Comparison of ENCODE assay signal across 31 cellular contexts in genomic region chr13:37700887-37701286, GRCh38.
DNase-seq lines count a peak whose midpoint lies in the region; ATAC-seq and TF ChIP-seq lines count a peak whose summit lies in the region.
"Had no signal": no experiment of that assay in that cellular context is flagged by ENCODE, and none has a peak within 500 bp of the region (broad histone marks: within the 10 kb centered on the region; RNA-seq: fewer than 3 reads in every experiment).

No MANE protein-coding gene starts in this region.

- H3K79me2 ChIP-seq in mammary epithelial cell (ENCODE audit: insufficient read depth, low read length): no peaks in the 10 kb centered on the region
- H3K79me2 ChIP-seq: hepatocyte had no signal

- H3K36me3 Mint-ChIP-seq in MCF 10A (ENCODE audit: insufficient read depth, unreplicated experiment): peaks cover 4% of the 10 kb centered on the region
- H3K36me3 Mint-ChIP-seq: CD8-positive, alpha-beta T cell; stimulated activated naive B cell treated with anti-CD40 and anti-IgM and Interleukin-4, amounts not matched to agents 10 μg/mL and 1 μg/mL and 100 μg/mL, for 72 hours; type B pancreatic cell had no signal

- H3K9me3 Mint-ChIP-seq in MCF 10A (ENCODE audit: unreplicated experiment): no peaks in the 10 kb centered on the region
- H3K9me3 Mint-ChIP-seq: type B pancreatic cell had no signal

- TF ChIP-seq CTCF in MCF 10A (IDR thresholded peaks at IDR 0.05; ENCODE audit: unreplicated experiment) (no peak), mammary epithelial cell (conservative IDR thresholded peaks at IDR 0.05 in 1 of 2, IDR thresholded peaks at IDR 0.05 in 1 of 2; ENCODE audit: extremely low read depth in 1 of 2, insufficient read depth in 1 of 2, low read depth in 1 of 2, low read length in 2 of 2) (no peak), upper lobe of left lung (IDR thresholded peaks at IDR 0.05) (no peak)

- H4K20me1 ChIP-seq in mammary epithelial cell (ENCODE audit: insufficient read depth, low read length): no peaks in the 10 kb centered on the region

- no peak overlapping the region for H3K4me3 ChIP-seq in mammary epithelial cell (replicated peaks in 1 of 3; ENCODE audit: insufficient read depth in 1 of 3, low read depth in 2 of 3, low read length in 3 of 3)
- no peak overlapping the region for H3K4me3 ChIP-seq in mesenchymal stem cell (ENCODE audit: insufficient read depth in 1 of 2, low read depth in 1 of 2, low read length in 2 of 2)
- H3K4me3 ChIP-seq in upper lobe of left lung: no peak overlapping the region
- H3K4me3 ChIP-seq: breast epithelium, gastroesophageal sphincter, hepatocyte, MG63, pancreas, skin epidermis had no signal

- H3K4me1 ChIP-seq in mammary epithelial cell (ENCODE audit: insufficient read depth, low read length) (no peaks in the 10 kb centered on the region), mesenchymal stem cell (ENCODE audit: control insufficient read depth, insufficient read depth, low read depth, low read length) (peaks cover 2% of the 10 kb centered on the region), upper lobe of left lung (no peaks in the 10 kb centered on the region)
- H3K4me1 ChIP-seq: breast epithelium, gastroesophageal sphincter, pancreas had no signal

- no peak overlapping the region for H2BK12ac ChIP-seq in mesenchymal stem cell (ENCODE audit: low read length in 2 of 2)

- in situ Hi-C loops in mammary epithelial cell (cut with MboI; ENCODE audit: low sequenced_read_pairs in 2 of 2): no loop called here

- H2BK15ac ChIP-seq in mesenchymal stem cell (ENCODE audit: low read depth, poor library complexity, severe bottlenecking): no peak overlapping the region

- H3K4me1 Mint-ChIP-seq in MCF 10A (ENCODE audit: insufficient read depth, unreplicated experiment): peaks cover 5% of the 10 kb centered on the region
- H3K4me1 Mint-ChIP-seq: stimulated activated naive B cell treated with anti-CD40 and anti-IgM and Interleukin-4, amounts not matched to agents 10 μg/mL and 1 μg/mL and 100 μg/mL, for 72 hours; T-helper 17 cell had no signal

- H3K23ac ChIP-seq in mesenchymal stem cell (ENCODE audit: low read length in 2 of 2): no peak overlapping the region

- H4K8ac ChIP-seq in mesenchymal stem cell (ENCODE audit: low read length): no peak overlapping the region

- ATAC-seq in upper lobe of left lung (ENCODE audit: low FRiP score in 2 of 2): no peak
- ATAC-seq: activated CD8-positive, alpha-beta T cell treated with anti-CD3 and anti-CD28 coated beads for 36 hours; CD8-positive, alpha-beta T cell; effector memory CD8-positive, alpha-beta T cell; gastroesophageal sphincter; pancreas; PC-3; stimulated activated naive B cell treated with anti-CD40 and anti-IgM and Interleukin-4, amounts not matched to agents 10 μg/mL and 1 μg/mL and 100 μg/mL, for 72 hours; T-helper 17 cell had no signal

- dilution Hi-C loops in mammary epithelial cell (cut with HindIII; ENCODE audit: low sequenced_read_pairs): no loop called here

- H3K4me3 Mint-ChIP-seq in MCF 10A (ENCODE audit: unreplicated experiment): no peak overlapping the region
- H3K4me3 Mint-ChIP-seq: activated CD8-positive, alpha-beta T cell treated with anti-CD3 and anti-CD28 coated beads for 36 hours; CD8-positive, alpha-beta T cell; effector memory CD8-positive, alpha-beta T cell; stimulated activated naive B cell treated with anti-CD40 and anti-IgM and Interleukin-4, amounts not matched to agents 10 μg/mL and 1 μg/mL and 100 μg/mL, for 72 hours; T-helper 17 cell; type B pancreatic cell had no signal

- TF ChIP-seq POLR2A in upper lobe of left lung (IDR thresholded peaks at IDR 0.05): no peak

- H2AK5ac ChIP-seq in mesenchymal stem cell (ENCODE audit: low read length, severe bottlenecking): no peak overlapping the region

- intact Hi-C loops in MCF 10A (cut with micrococcal nuclease) (no loop called here), mammary epithelial cell (cut with micrococcal nuclease) (no loop called here)

- no peak overlapping the region for H3K4ac ChIP-seq in mesenchymal stem cell (ENCODE audit: low read depth in 1 of 2, low read length in 2 of 2)

- no peak overlapping the region for H3K14ac ChIP-seq in mesenchymal stem cell (ENCODE audit: low read length in 2 of 2)

- H2AFZ ChIP-seq in mammary epithelial cell (ENCODE audit: low read depth, low read length): no peak overlapping the region
- H2AFZ ChIP-seq in mesenchymal stem cell (ENCODE audit: low read depth, low read length): no peak overlapping the region
- H2AFZ ChIP-seq: hepatocyte had no signal

- H3K27ac Mint-ChIP-seq in MCF 10A (ENCODE audit: low read depth, unreplicated experiment): no peak overlapping the region
- H3K27ac Mint-ChIP-seq: activated CD8-positive, alpha-beta T cell treated with anti-CD3 and anti-CD28 coated beads for 36 hours; CD8-positive, alpha-beta T cell; effector memory CD8-positive, alpha-beta T cell; stimulated activated naive B cell treated with anti-CD40 and anti-IgM and Interleukin-4, amounts not matched to agents 10 μg/mL and 1 μg/mL and 100 μg/mL, for 72 hours; T-helper 17 cell; type B pancreatic cell had no signal

- no peak overlapping the region for H3K18ac ChIP-seq in mesenchymal stem cell (ENCODE audit: low read depth in 1 of 2, low read length in 2 of 2)

- no peaks in the 10 kb centered on the region for H3K79me1 ChIP-seq in mesenchymal stem cell (replicated peaks; ENCODE audit: low read length, poor library complexity, severe bottlenecking)

- H3K27me3 Mint-ChIP-seq in MCF 10A (ENCODE audit: insufficient read depth, unreplicated experiment): no peaks in the 10 kb centered on the region
- H3K27me3 Mint-ChIP-seq: activated CD8-positive, alpha-beta T cell treated with anti-CD3 and anti-CD28 coated beads for 36 hours; effector memory CD8-positive, alpha-beta T cell; stimulated activated naive B cell treated with anti-CD40 and anti-IgM and Interleukin-4, amounts not matched to agents 10 μg/mL and 1 μg/mL and 100 μg/mL, for 72 hours; T-helper 17 cell; type B pancreatic cell had no signal

- BruUV-seq in MCF 10A (replicated peaks; lab: Mats Ljungman, UMichigan) (no TSS peak), mammary epithelial cell (replicated peaks; lab: Mats Ljungman, UMichigan) (no TSS peak)

- H3K9ac ChIP-seq in mammary epithelial cell (ENCODE audit: insufficient read depth, low read length) (no peak overlapping the region), mesenchymal stem cell (ENCODE audit: low read length) (peak overlapping the region; percentile 48)

- H3K9me3 ChIP-seq in mammary epithelial cell (replicated peaks; ENCODE audit: insufficient read depth, low read length): no peaks in the 10 kb centered on the region
- H3K9me3 ChIP-seq in mesenchymal stem cell (ENCODE audit: control insufficient read depth, low read length): no peaks in the 10 kb centered on the region
- H3K9me3 ChIP-seq in upper lobe of left lung: no peaks in the 10 kb centered on the region
- H3K9me3 ChIP-seq: breast epithelium, gastroesophageal sphincter, MG63, pancreas had no signal

- no peak overlapping the region for H3K4me2 ChIP-seq in mammary epithelial cell (ENCODE audit: insufficient read depth, low read depth, low read length)
- H3K4me2 ChIP-seq in mesenchymal stem cell (ENCODE audit: low read length, poor library complexity, severe bottlenecking): no peak overlapping the region
- H3K4me2 ChIP-seq: hepatocyte had no signal

- no peak for TF ChIP-seq EP300 in upper lobe of left lung (IDR thresholded peaks at IDR 0.05)

- H2BK120ac ChIP-seq in mesenchymal stem cell (ENCODE audit: low read depth, low read length): no peak overlapping the region

- H3K27me3 ChIP-seq in mammary epithelial cell (ENCODE audit: insufficient read depth, low read length): no peaks in the 10 kb centered on the region
- no peaks in the 10 kb centered on the region for H3K27me3 ChIP-seq in mesenchymal stem cell (ENCODE audit: control insufficient read depth in 1 of 2, insufficient read depth in 1 of 2, low read length in 2 of 2)
- H3K27me3 ChIP-seq in upper lobe of left lung: no peaks in the 10 kb centered on the region
- H3K27me3 ChIP-seq: breast epithelium, gastroesophageal sphincter, hepatocyte, MG63, pancreas had no signal

- POLR2A ChIA-PET in MCF 10A (lab: Yijun Ruan, JAX): interaction anchor here (0.6 to 1.1 kb wide), 3 partner anchors 29 to 52 kb away, joined by 3 to 7 read pairs (median 3); no protein-coding TSS in a partner anchor

- H3K36me3 ChIP-seq in mammary epithelial cell (ENCODE audit: insufficient read depth, low read length) (no peaks in the 10 kb centered on the region), mesenchymal stem cell (ENCODE audit: control insufficient read depth in 1 of 2, insufficient read depth in 2 of 2, low read depth in 1 of 2, low read length in 2 of 2) (no peaks in the 10 kb centered on the region), upper lobe of left lung (no peaks in the 10 kb centered on the region)
- H3K36me3 ChIP-seq: breast epithelium, gastroesophageal sphincter, MG63, pancreas had no signal

- 18% methylated on average over 2 of the region's 2 CpGs for WGBS in mammary epithelial cell (ENCODE audit: low coverage, missing lambda C conversion rate)
- 100% methylated on average over 2 of the region's 2 CpGs for whole genome bisulfite sequencing in mesenchymal stem cell
- 62 to 66% methylated on average over 2 of the region's 2 CpGs for WGBS in upper lobe of left lung, 2 donors

- H3K27ac ChIP-seq in mammary epithelial cell (ENCODE audit: insufficient read depth, low read depth, low read length) (no peak overlapping the region), mesenchymal stem cell (ENCODE audit: low read length, poor library complexity, severe bottlenecking) (no peak overlapping the region), upper lobe of left lung (peak overlapping the region in 1 of 4 donors; percentile 30)
- H3K27ac ChIP-seq: breast epithelium, gastroesophageal sphincter, HL-60, pancreas had no signal

- CTCF ChIA-PET in MCF 10A (lab: Yijun Ruan, JAX) (no interaction called here), mammary epithelial cell (lab: Charles Lee; ENCODE audit: low non-redundant PET) (no interaction called here)

- H4K91ac ChIP-seq in mesenchymal stem cell (ENCODE audit: low read length): no peak overlapping the region

- DNase-seq in MCF 10A (ENCODE audit: unreplicated experiment) (peak; percentile 1), mammary epithelial cell (no peak), dermis microvascular lymphatic vessel endothelial cell (ENCODE audit: low read depth in 2 of 2) (peak; percentile 65 to 76), mesenchymal stem cell (no peak), iPS-NIHi11 (ENCODE audit: low spot score) (no peak), RPMI8226 (no peak), upper lobe of left lung (no peak)
- no peak for DNase-seq in stimulated activated CD4-positive, alpha-beta T cell treated with anti-CD3 and anti-CD28 coated beads, Interleukin-15, amount 100 ng/mL, for 24 hours
- DNase-seq: activated CD4-positive, CD25-positive, alpha-beta regulatory T cell treated with anti-CD3 and anti-CD28 coated beads, Interleukin-2, amount 50 U/mL, for 72 hours; activated CD8-positive, alpha-beta memory T cell treated with anti-CD3 and anti-CD28 coated beads, Interleukin-2, amount 50 U/mL, for 48 hours; activated CD8-positive, alpha-beta T cell treated with anti-CD3 and anti-CD28 coated beads for 36 hours; activated naive CD4-positive, alpha-beta T cell treated with anti-CD3 and anti-CD28 coated beads, Interleukin-2, amount 50 U/mL, for 16 hours; CD8-positive, alpha-beta T cell; effector memory CD8-positive, alpha-beta T cell; erythroblast; KG1; MG63; NCI-H1930; NCI-H526; NK-92 treated with Interleukin-12 subunit alpha and Interleukin-12 subunit beta, amount 100 ng/mL, for 24 hours; pancreas; PC-3; stimulated activated naive B cell treated with anti-CD40 and anti-IgM and Interleukin-4, amounts not matched to agents 10 μg/mL and 1 μg/mL and 100 μg/mL, for 72 hours; substantia nigra; T-helper 17 cell had no signal

- H2BK5ac ChIP-seq in mesenchymal stem cell (ENCODE audit: low read depth, low read length, poor library complexity, severe bottlenecking): no peak overlapping the region

Comparison
In these comparisons a context has a peak if more than half of its experiments do, and no peak if none do; other contexts are left out.
1. DNase-seq: peak in MCF 10A (single experiment) and dermis microvascular lymphatic vessel endothelial cell (2 of 2); none in mammary epithelial cell (single experiment), mesenchymal stem cell (single experiment), stimulated activated CD4-positive, alpha-beta T cell treated with anti-CD3 and anti-CD28 coated beads, Interleukin-15, amount 100 ng/mL, for 24 hours (single experiment), iPS-NIHi11 (single experiment), RPMI8226 (single experiment) and upper lobe of left lung (0 of 2).